In genomic region chr14:94074534-94074933, GRCh38 we compare ENCODE assay signal across 17 cellular contexts. TPM values are rescaled to one million over a fixed set of nuclear protein-coding genes. Genes with fewer than 3 reads are reported as not detected.
DNase-seq lines count a peak whose midpoint lies in the region; ATAC-seq and TF ChIP-seq lines count a peak whose summit lies in the region.
"Had no signal": no experiment of that assay in that cellular context is flagged by ENCODE, and none has a peak within 500 bp of the region (broad histone marks: within the 10 kb centered on the region; RNA-seq: fewer than 3 reads in every experiment).

No MANE protein-coding gene starts in this region.

- peaks cover 59% of the 10 kb centered on the region for H3K36me3 ChIP-seq in CD4-positive, CD25-positive, alpha-beta regulatory T cell (ENCODE audit: control insufficient read depth, insufficient read depth, low read length)

- no peak overlapping the region for H3K4me3 Mint-ChIP-seq in activated CD4-positive, alpha-beta T cell treated with anti-CD3 and anti-CD28 coated beads for 36 hours
- H3K4me3 Mint-ChIP-seq in activated CD4-positive, alpha-beta T cell treated with anti-CD3 and anti-CD28 coated beads, Interleukin-2, amount 10 ng/mL, durations not matched to agents 24 days and 14 days: no peak overlapping the region
- H3K4me3 Mint-ChIP-seq in CD4-positive, CD25-positive, alpha-beta regulatory T cell: peak overlapping the region; percentile 52 to 91 (median 80)
- peak overlapping the region; percentile 87 for H3K4me3 Mint-ChIP-seq in activated T-helper 17 cell treated with anti-CD3 and anti-CD28 coated beads, Interleukin-2, amount 50 U/mL, for 72 hours
- peak overlapping the region in 3 of 5 donors; percentile 2 to 42 (median 19) for H3K4me3 Mint-ChIP-seq in immature natural killer cell

- H3K27ac Mint-ChIP-seq in activated CD4-positive, alpha-beta T cell treated with anti-CD3 and anti-CD28 coated beads for 36 hours: peak overlapping the region; percentile 22
- H3K27ac Mint-ChIP-seq in activated CD4-positive, alpha-beta T cell treated with anti-CD3 and anti-CD28 coated beads, Interleukin-2, amount 10 ng/mL, durations not matched to agents 24 days and 14 days: no peak overlapping the region
- H3K27ac Mint-ChIP-seq in CD4-positive, CD25-positive, alpha-beta regulatory T cell: peak overlapping the region in 2 of 3 donors; percentile 16 to 57
- H3K27ac Mint-ChIP-seq in activated T-helper 17 cell treated with anti-CD3 and anti-CD28 coated beads, Interleukin-2, amount 50 U/mL, for 72 hours: no peak overlapping the region
- H3K27ac Mint-ChIP-seq in immature natural killer cell: peak overlapping the region in 3 of 6 donors; percentile 19 to 65 (median 28)

- H3K36me3 Mint-ChIP-seq in activated CD4-positive, alpha-beta T cell treated with anti-CD3 and anti-CD28 coated beads for 36 hours (ENCODE audit: low read depth): peaks cover 77% of the 10 kb centered on the region
- H3K36me3 Mint-ChIP-seq in activated CD4-positive, alpha-beta T cell treated with anti-CD3 and anti-CD28 coated beads, Interleukin-2, amount 10 ng/mL, durations not matched to agents 24 days and 14 days (ENCODE audit: low read depth): peaks cover 87% of the 10 kb centered on the region
- peaks cover 63% of the 10 kb centered on the region for H3K36me3 Mint-ChIP-seq in CD4-positive, CD25-positive, alpha-beta regulatory T cell
- H3K36me3 Mint-ChIP-seq in activated T-helper 17 cell treated with anti-CD3 and anti-CD28 coated beads, Interleukin-2, amount 50 U/mL, for 72 hours (ENCODE audit: low read depth): peaks cover 95% of the 10 kb centered on the region
- H3K36me3 Mint-ChIP-seq in immature natural killer cell: peaks cover 43 to 50% (median 48%) of the 10 kb centered on the region in 3 donors

- CTCF ChIA-PET in activated CD4-positive, alpha-beta T cell treated with anti-CD3 and anti-CD28 coated beads for 36 hours (lab: Charles Lee): interaction anchor here (2.0 kb wide), 1 partner anchor 38 kb away, joined by 5 read pairs; no protein-coding TSS in a partner anchor

- no peak for DNase-seq in activated CD4-positive, alpha-beta T cell treated with anti-CD3 and anti-CD28 coated beads for 36 hours
- no peak for DNase-seq in activated CD4-positive, alpha-beta T cell treated with anti-CD3 and anti-CD28 coated beads, Interleukin-2, amount 10 ng/mL, durations not matched to agents 24 days and 14 days
- DNase-seq in CD4-positive, CD25-positive, alpha-beta regulatory T cell: no peak
- DNase-seq in immature natural killer cell: no peak
- no peak for DNase-seq in iPS-NIHi7 (ENCODE audit: extremely low spot score)
- no peak for DNase-seq in GM10266 (ENCODE audit: extremely low spot score)
- no peak for DNase-seq in HUDEP-2 (lab: John Stamatoyannopoulos, UW; ENCODE audit: unreplicated experiment in 76 of 76)
- DNase-seq: Caco-2, IMR-90, MV-4-11, NCI-H1417 treated with DMSO at 0.1 percent for 48 hours, NCI-H2029, NCI-H510A, NCI-H82 had no signal

- intact Hi-C loops in activated CD4-positive, alpha-beta T cell treated with anti-CD3 and anti-CD28 coated beads for 36 hours (cut with DNase I, micrococcal nuclease): loop anchor here in 1 of 2 experiments (10.0 kb wide), 1 partner anchor 270 kb away; no protein-coding TSS in a partner anchor
- intact Hi-C loops in activated CD4-positive, alpha-beta T cell treated with anti-CD3 and anti-CD28 coated beads, Interleukin-2, amount 10 ng/mL, durations not matched to agents 24 days and 14 days (cut with micrococcal nuclease): no loop called here

- no peak overlapping the region for H3K27ac ChIP-seq in CD4-positive, CD25-positive, alpha-beta regulatory T cell (ENCODE audit: insufficient read depth, low read length, poor library complexity, severe bottlenecking)
- H3K27ac ChIP-seq: 22Rv1 had no signal

- no peak for TF ChIP-seq CTCF in GM10266 (IDR thresholded peaks at IDR 0.05; ENCODE audit: control insufficient read depth, insufficient read depth, low read depth, missing control alignments)

- POLR2A ChIA-PET in activated CD4-positive, alpha-beta T cell treated with anti-CD3 and anti-CD28 coated beads for 36 hours (lab: Charles Lee): no interaction called here

- H3K4me1 Mint-ChIP-seq in activated CD4-positive, alpha-beta T cell treated with anti-CD3 and anti-CD28 coated beads for 36 hours: peaks cover 63% of the 10 kb centered on the region
- peaks cover 38% of the 10 kb centered on the region for H3K4me1 Mint-ChIP-seq in activated CD4-positive, alpha-beta T cell treated with anti-CD3 and anti-CD28 coated beads, Interleukin-2, amount 10 ng/mL, durations not matched to agents 24 days and 14 days
- peaks cover 51 to 81% (median 57%) of the 10 kb centered on the region in 4 donors for H3K4me1 Mint-ChIP-seq in CD4-positive, CD25-positive, alpha-beta regulatory T cell
- H3K4me1 Mint-ChIP-seq in activated T-helper 17 cell treated with anti-CD3 and anti-CD28 coated beads, Interleukin-2, amount 50 U/mL, for 72 hours: peaks cover 42% of the 10 kb centered on the region
- H3K4me1 Mint-ChIP-seq in immature natural killer cell: peaks cover 76 to 90% of the 10 kb centered on the region in 2 donors

- H3K9me3 ChIP-seq in CD4-positive, CD25-positive, alpha-beta regulatory T cell (ENCODE audit: control insufficient read depth in 2 of 2, low read length in 2 of 2): peaks cover 28 to 31% of the 10 kb centered on the region in 2 experiments

- no peaks in the 10 kb centered on the region for H3K27me3 ChIP-seq in CD4-positive, CD25-positive, alpha-beta regulatory T cell (ENCODE audit: control insufficient read depth, insufficient read depth, low read length)

- no peak for ATAC-seq in activated CD4-positive, alpha-beta T cell treated with anti-CD3 and anti-CD28 coated beads for 36 hours
- ATAC-seq in CD4-positive, CD25-positive, alpha-beta regulatory T cell (ENCODE audit: low read depth in 2 of 2): no peak
- no peak for ATAC-seq in activated T-helper 17 cell treated with anti-CD3 and anti-CD28 coated beads, Interleukin-2, amount 50 U/mL, for 72 hours (replicated peaks)
- ATAC-seq: GM12878 had no signal

- H3K9me3 Mint-ChIP-seq in activated CD4-positive, alpha-beta T cell treated with anti-CD3 and anti-CD28 coated beads for 36 hours (ENCODE audit: low read depth): peaks cover 34% of the 10 kb centered on the region
- H3K9me3 Mint-ChIP-seq in activated CD4-positive, alpha-beta T cell treated with anti-CD3 and anti-CD28 coated beads, Interleukin-2, amount 10 ng/mL, durations not matched to agents 24 days and 14 days: peaks cover 16% of the 10 kb centered on the region
- peaks cover 5 to 29% (median 16%) of the 10 kb centered on the region in 7 donors for H3K9me3 Mint-ChIP-seq in CD4-positive, CD25-positive, alpha-beta regulatory T cell
- H3K9me3 Mint-ChIP-seq in activated T-helper 17 cell treated with anti-CD3 and anti-CD28 coated beads, Interleukin-2, amount 50 U/mL, for 72 hours: peaks cover 10% of the 10 kb centered on the region
- H3K9me3 Mint-ChIP-seq in immature natural killer cell: peaks cover 6 to 16% (median 12%) of the 10 kb centered on the region in 6 donors

- peak overlapping the region; percentile 64 for H3K4me3 ChIP-seq in CD4-positive, CD25-positive, alpha-beta regulatory T cell (ENCODE audit: low read depth, low read length)

- H3K27me3 Mint-ChIP-seq in activated CD4-positive, alpha-beta T cell treated with anti-CD3 and anti-CD28 coated beads for 36 hours: no peaks in the 10 kb centered on the region
- H3K27me3 Mint-ChIP-seq in activated CD4-positive, alpha-beta T cell treated with anti-CD3 and anti-CD28 coated beads, Interleukin-2, amount 10 ng/mL, durations not matched to agents 24 days and 14 days: no peaks in the 10 kb centered on the region
- H3K27me3 Mint-ChIP-seq in CD4-positive, CD25-positive, alpha-beta regulatory T cell: no peaks in the 10 kb centered on the region
- H3K27me3 Mint-ChIP-seq in activated T-helper 17 cell treated with anti-CD3 and anti-CD28 coated beads, Interleukin-2, amount 50 U/mL, for 72 hours: no peaks in the 10 kb centered on the region
- H3K27me3 Mint-ChIP-seq in immature natural killer cell (ENCODE audit: low read depth in 3 of 3): no peaks in the 10 kb centered on the region

- H3K4me1 ChIP-seq in CD4-positive, CD25-positive, alpha-beta regulatory T cell (ENCODE audit: control insufficient read depth, insufficient read depth, low read length, poor library complexity, severe bottlenecking): peaks cover 26% of the 10 kb centered on the region
- H3K4me1 ChIP-seq: Caco-2 had no signal

RNA-seq across cellular contexts. Expression of gene DDX24, which starts 6.5 kb away (rescaled TPM):
- total RNA-seq in activated CD4-positive, alpha-beta T cell treated with anti-CD3 and anti-CD28 coated beads for 36 hours: 100 to 1,000 TPM; 259 to 390 TPM
- 262 and 286 TPM in 2 replicates for total RNA-seq in activated CD4-positive, alpha-beta T cell treated with anti-CD3 and anti-CD28 coated beads, Interleukin-2, amount 10 ng/mL, durations not matched to agents 24 days and 14 days
- 518 TPM for total RNA-seq in CD4-positive, CD25-positive, alpha-beta regulatory T cell
- 100 to 1,000 TPM; 221 to 279 (median 244) TPM for polyA plus RNA-seq in CD4-positive, CD25-positive, alpha-beta regulatory T cell
- 100 to 1,000 TPM; 222 to 241 TPM for total RNA-seq in activated T-helper 17 cell treated with anti-CD3 and anti-CD28 coated beads, Interleukin-2, amount 50 U/mL, for 72 hours
- 100 to 1,000 TPM in 2 of 3 donors, 10 to 100 TPM in 1; 60.8 to 208 (median 114) TPM for polyA plus RNA-seq in immature natural killer cell

RNA-seq across cellular contexts. Expression of gene IFI27L1, which starts 6.6 kb away (rescaled TPM):
- 10 to 100 TPM; 22.3 to 27.1 TPM for total RNA-seq in activated CD4-positive, alpha-beta T cell treated with anti-CD3 and anti-CD28 coated beads for 36 hours
- total RNA-seq in activated CD4-positive, alpha-beta T cell treated with anti-CD3 and anti-CD28 coated beads, Interleukin-2, amount 10 ng/mL, durations not matched to agents 24 days and 14 days: 24.0 and 28.0 TPM in 2 replicates
- total RNA-seq in CD4-positive, CD25-positive, alpha-beta regulatory T cell: 12.0 TPM
- 10 to 100 TPM in 2 of 4 donors, 1 to 10 TPM in 2; 5.8 to 11.2 (median 9.9) TPM for polyA plus RNA-seq in CD4-positive, CD25-positive, alpha-beta regulatory T cell
- 10 to 100 TPM; 34.5 to 35.4 TPM for total RNA-seq in activated T-helper 17 cell treated with anti-CD3 and anti-CD28 coated beads, Interleukin-2, amount 50 U/mL, for 72 hours
- polyA plus RNA-seq in immature natural killer cell: 10 to 100 TPM; 10.0 to 19.3 (median 10.3) TPM

RNA-seq across cellular contexts. Expression of gene IFI27, which starts 36.0 kb away (rescaled TPM):
- 1 to 10 TPM; 3.0 to 3.1 TPM for total RNA-seq in activated CD4-positive, alpha-beta T cell treated with anti-CD3 and anti-CD28 coated beads for 36 hours
- total RNA-seq in activated CD4-positive, alpha-beta T cell treated with anti-CD3 and anti-CD28 coated beads, Interleukin-2, amount 10 ng/mL, durations not matched to agents 24 days and 14 days: 66.9 and 67.3 TPM in 2 replicates
- total RNA-seq in CD4-positive, CD25-positive, alpha-beta regulatory T cell: 2.9 TPM
- polyA plus RNA-seq in CD4-positive, CD25-positive, alpha-beta regulatory T cell: 10 to 100 TPM in 1 of 4 donors, 1 to 10 TPM in 2, under 1 TPM in 1; 0.71 to 13.1 (median 1.9) TPM
- total RNA-seq in activated T-helper 17 cell treated with anti-CD3 and anti-CD28 coated beads, Interleukin-2, amount 50 U/mL, for 72 hours: 1 to 10 TPM; 2.1 to 3.0 TPM
- polyA plus RNA-seq in immature natural killer cell: 1 to 10 TPM in 1 of 3 donors, not detected in 2; 2.8 TPM

RNA-seq across cellular contexts. Expression of gene OTUB2, which starts 48.4 kb away (rescaled TPM):
- total RNA-seq in activated CD4-positive, alpha-beta T cell treated with anti-CD3 and anti-CD28 coated beads for 36 hours: under 1 TPM; 0.75 to 0.93 TPM
- 1.3 and 1.7 TPM in 2 replicates for total RNA-seq in activated CD4-positive, alpha-beta T cell treated with anti-CD3 and anti-CD28 coated beads, Interleukin-2, amount 10 ng/mL, durations not matched to agents 24 days and 14 days
- 0.25 TPM for total RNA-seq in CD4-positive, CD25-positive, alpha-beta regulatory T cell
- polyA plus RNA-seq in CD4-positive, CD25-positive, alpha-beta regulatory T cell: under 1 TPM in 3 of 4 donors, not detected in 1; 0.33 to 0.46 (median 0.41) TPM
- 10 to 100 TPM in 1 of 2 donors, 1 to 10 TPM in 1; 6.3 to 11.0 TPM for total RNA-seq in activated T-helper 17 cell treated with anti-CD3 and anti-CD28 coated beads, Interleukin-2, amount 50 U/mL, for 72 hours
- under 1 TPM in 2 of 3 donors, not detected in 1; 0.22 to 0.33 TPM for polyA plus RNA-seq in immature natural killer cell

RNA-seq across cellular contexts. Expression of gene IFI27L2, which starts 54.9 kb away (rescaled TPM):
- 10 to 100 TPM; 57.3 to 66.9 TPM for total RNA-seq in activated CD4-positive, alpha-beta T cell treated with anti-CD3 and anti-CD28 coated beads for 36 hours
- total RNA-seq in activated CD4-positive, alpha-beta T cell treated with anti-CD3 and anti-CD28 coated beads, Interleukin-2, amount 10 ng/mL, durations not matched to agents 24 days and 14 days: 37.3 and 38.8 TPM in 2 replicates
- 27.5 TPM for total RNA-seq in CD4-positive, CD25-positive, alpha-beta regulatory T cell
- polyA plus RNA-seq in CD4-positive, CD25-positive, alpha-beta regulatory T cell: 10 to 100 TPM; 59.1 to 90.9 (median 75.9) TPM
- 10 to 100 TPM; 58.5 to 58.8 TPM for total RNA-seq in activated T-helper 17 cell treated with anti-CD3 and anti-CD28 coated beads, Interleukin-2, amount 50 U/mL, for 72 hours
- 100 to 1,000 TPM in 2 of 3 donors, 10 to 100 TPM in 1; 82.0 to 188 (median 103) TPM for polyA plus RNA-seq in immature natural killer cell

Comparison
In these comparisons a context has a peak if more than half of its experiments do, and no peak if none do; other contexts are left out.
1. H3K27ac Mint-ChIP-seq: peak in activated CD4-positive, alpha-beta T cell treated with anti-CD3 and anti-CD28 coated beads for 36 hours (single experiment) and CD4-positive, CD25-positive, alpha-beta regulatory T cell (2 of 3); none in activated CD4-positive, alpha-beta T cell treated with anti-CD3 and anti-CD28 coated beads, Interleukin-2, amount 10 ng/mL, durations not matched to agents 24 days and 14 days (single experiment) and activated T-helper 17 cell treated with anti-CD3 and anti-CD28 coated beads, Interleukin-2, amount 50 U/mL, for 72 hours (single experiment).
2. RNA of gene IFI27, which starts 36.0 kb away (total RNA-seq): 66.9 to 67.3 TPM in activated CD4-positive, alpha-beta T cell treated with anti-CD3 and anti-CD28 coated beads, Interleukin-2, amount 10 ng/mL, durations not matched to agents 24 days and 14 days; 3.0 to 3.1 TPM in activated CD4-positive, alpha-beta T cell treated with anti-CD3 and anti-CD28 coated beads for 36 hours, 2.1 to 3.0 TPM in activated T-helper 17 cell treated with anti-CD3 and anti-CD28 coated beads, Interleukin-2, amount 50 U/mL, for 72 hours and 2.9 TPM in CD4-positive, CD25-positive, alpha-beta regulatory T cell (single experiment); every median in the first group is over 10 times any median in the second.
3. H3K4me3 Mint-ChIP-seq: peak in CD4-positive, CD25-positive, alpha-beta regulatory T cell (4 of 4), activated T-helper 17 cell treated with anti-CD3 and anti-CD28 coated beads, Interleukin-2, amount 50 U/mL, for 72 hours (single experiment) and immature natural killer cell (3 of 5); none in activated CD4-positive, alpha-beta T cell treated with anti-CD3 and anti-CD28 coated beads for 36 hours (single experiment) and activated CD4-positive, alpha-beta T cell treated with anti-CD3 and anti-CD28 coated beads, Interleukin-2, amount 10 ng/mL, durations not matched to agents 24 days and 14 days (single experiment).